Comparison of ENCODE assay signal across 1 cellular context in the genomic region with DNA sequence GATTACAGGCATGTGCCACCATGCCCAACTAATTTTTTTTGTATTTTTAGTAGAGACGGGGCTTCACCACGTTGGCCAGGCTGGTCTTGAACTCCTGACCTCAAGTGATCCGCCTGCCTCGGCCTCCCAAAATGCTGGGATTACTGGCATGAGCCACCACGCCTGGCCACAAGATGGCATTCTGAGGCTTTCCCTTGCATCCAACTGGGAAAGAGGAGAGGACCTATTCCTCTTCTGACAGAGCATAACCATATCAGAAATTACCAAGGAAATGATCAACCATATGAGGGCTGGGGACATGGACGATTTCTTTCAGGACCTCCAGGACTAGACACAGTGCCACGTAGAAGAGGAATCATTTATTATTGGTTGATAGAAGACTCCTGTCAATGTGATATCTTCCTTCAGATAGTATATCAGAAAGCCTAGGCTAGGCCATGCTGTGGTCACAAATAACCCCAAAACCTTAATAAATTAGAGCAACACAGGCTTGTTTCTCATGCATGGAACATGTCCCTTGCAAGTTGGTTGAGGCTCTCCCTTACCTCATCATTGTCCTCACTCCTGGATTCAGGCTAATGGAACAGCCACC.
TF ChIP-seq lines count a peak whose summit lies in the region.

No MANE protein-coding gene starts in this region.

TF ChIP-seq in Ishikawa, 13 proteins besides CTCF, POLR2A, EP300 and RAD21 (continued from another document):
- TF ChIP-seq, protein P1, sequence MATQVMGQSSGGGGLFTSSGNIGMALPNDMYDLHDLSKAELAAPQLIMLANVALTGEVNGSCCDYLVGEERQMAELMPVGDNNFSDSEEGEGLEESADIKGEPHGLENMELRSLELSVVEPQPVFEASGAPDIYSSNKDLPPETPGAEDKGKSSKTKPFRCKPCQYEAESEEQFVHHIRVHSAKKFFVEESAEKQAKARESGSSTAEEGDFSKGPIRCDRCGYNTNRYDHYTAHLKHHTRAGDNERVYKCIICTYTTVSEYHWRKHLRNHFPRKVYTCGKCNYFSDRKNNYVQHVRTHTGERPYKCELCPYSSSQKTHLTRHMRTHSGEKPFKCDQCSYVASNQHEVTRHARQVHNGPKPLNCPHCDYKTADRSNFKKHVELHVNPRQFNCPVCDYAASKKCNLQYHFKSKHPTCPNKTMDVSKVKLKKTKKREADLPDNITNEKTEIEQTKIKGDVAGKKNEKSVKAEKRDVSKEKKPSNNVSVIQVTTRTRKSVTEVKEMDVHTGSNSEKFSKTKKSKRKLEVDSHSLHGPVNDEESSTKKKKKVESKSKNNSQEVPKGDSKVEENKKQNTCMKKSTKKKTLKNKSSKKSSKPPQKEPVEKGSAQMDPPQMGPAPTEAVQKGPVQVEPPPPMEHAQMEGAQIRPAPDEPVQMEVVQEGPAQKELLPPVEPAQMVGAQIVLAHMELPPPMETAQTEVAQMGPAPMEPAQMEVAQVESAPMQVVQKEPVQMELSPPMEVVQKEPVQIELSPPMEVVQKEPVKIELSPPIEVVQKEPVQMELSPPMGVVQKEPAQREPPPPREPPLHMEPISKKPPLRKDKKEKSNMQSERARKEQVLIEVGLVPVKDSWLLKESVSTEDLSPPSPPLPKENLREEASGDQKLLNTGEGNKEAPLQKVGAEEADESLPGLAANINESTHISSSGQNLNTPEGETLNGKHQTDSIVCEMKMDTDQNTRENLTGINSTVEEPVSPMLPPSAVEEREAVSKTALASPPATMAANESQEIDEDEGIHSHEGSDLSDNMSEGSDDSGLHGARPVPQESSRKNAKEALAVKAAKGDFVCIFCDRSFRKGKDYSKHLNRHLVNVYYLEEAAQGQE (IDR thresholded peaks at IDR 0.05; ENCODE audit: low read depth) = no peak
- TF ChIP-seq ZBTB7A (IDR thresholded peaks at IDR 0.05; ENCODE audit: low read depth) (no peak), NFIC (IDR thresholded peaks at IDR 0.05) (no peak), TAF1 (IDR thresholded peaks at IDR 0.05; ENCODE audit: low read depth) (no peak), MAX (IDR thresholded peaks at IDR 0.05) (no peak), TCF12 (IDR thresholded peaks at IDR 0.05; ENCODE audit: low read depth) (no peak), EGR1 (IDR thresholded peaks at IDR 0.05) (no peak), TEAD4 (IDR thresholded peaks at IDR 0.05) (no peak), YY1 (IDR thresholded peaks at IDR 0.05; ENCODE audit: low read depth) (no peak)
- TF ChIP-seq, protein P2, sequence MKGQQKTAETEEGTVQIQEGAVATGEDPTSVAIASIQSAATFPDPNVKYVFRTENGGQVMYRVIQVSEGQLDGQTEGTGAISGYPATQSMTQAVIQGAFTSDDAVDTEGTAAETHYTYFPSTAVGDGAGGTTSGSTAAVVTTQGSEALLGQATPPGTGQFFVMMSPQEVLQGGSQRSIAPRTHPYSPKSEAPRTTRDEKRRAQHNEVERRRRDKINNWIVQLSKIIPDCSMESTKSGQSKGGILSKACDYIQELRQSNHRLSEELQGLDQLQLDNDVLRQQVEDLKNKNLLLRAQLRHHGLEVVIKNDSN (IDR thresholded peaks at IDR 0.05) = no peak
